24 cellular contexts compared by ENCODE assay signal in genomic region chr5:34459908-34460307, GRCh38.
A peak's percentile ranks its signal among the peaks of the same experiment; 100 is the strongest.
DNase-seq lines count a peak whose midpoint lies in the region; ATAC-seq, FAIRE-seq and TF ChIP-seq lines count a peak whose summit lies in the region.
"Had no signal": no experiment of that assay in that cellular context is flagged by ENCODE, and none has a peak within 500 bp of the region (broad histone marks: within the 10 kb centered on the region; RNA-seq: fewer than 3 reads in every experiment).

No MANE protein-coding gene starts in this region.

- DNase-seq in DMS 273 (lab: John Stamatoyannopoulos, UW; ENCODE audit: unreplicated experiment) (peak; percentile 50), DMS 273 treated with DMSO at 0.1 percent for 48 hours (lab: John Stamatoyannopoulos, UW) (no peak), ELR (ENCODE audit: low read depth) (peak; percentile 29), NAMALWA (ENCODE audit: low spot score) (peak; percentile 22), K562 (ENCODE audit: extremely low read depth in 1 of 4, low spot score in 3 of 4) (no peak), WTC11 (ENCODE audit: low spot score) (no peak)
- no peak for DNase-seq in activated naive CD4-positive, alpha-beta T cell treated with anti-CD3 and anti-CD28 coated beads, Interleukin-2, amount 50 U/mL, for 16 hours
- DNase-seq in activated CD4-positive, alpha-beta T cell treated with anti-CD3 and anti-CD28 coated beads for 48 hours, result no peak
- DNase-seq: CD4-positive, alpha-beta T cell; MV-4-11; NCI-H1105 treated with DMSO at 0.1 percent for 48 hours; NCI-H146; NCI-H2029; NCI-H748 treated with DMSO at 0.1 percent for 48 hours; PC-3; Right ventricle myocardium superior; RPMI8226; T-helper 2 cell had no signal

- CTCF ChIA-PET in K562 (lab: Yijun Ruan, JAX; ENCODE audit: low intra/inter-chr PET ratio), result no interaction called here
- CTCF ChIA-PET in WTC11 (lab: Charles Lee), result no interaction called here

- no peak overlapping the region for H3K4me3 Mint-ChIP-seq in WTC11
- H3K4me3 Mint-ChIP-seq: CD4-positive, alpha-beta T cell had no signal

- no peak for TF ChIP-seq POLR2A in K562 (conservative IDR thresholded peaks at IDR 0.05)

- POLR2A ChIA-PET in K562 (lab: Yijun Ruan, JAX), result no interaction called here
- POLR2A ChIA-PET in WTC11 (lab: Charles Lee), result no interaction called here

- no peaks in the 10 kb centered on the region for H3K27me3 ChIP-seq in K562 (ENCODE audit: control insufficient read depth in 2 of 2, insufficient read depth in 2 of 2, low read length in 2 of 2)
- H3K27me3 ChIP-seq: BLaER1, SJSA1 had no signal

- no peak overlapping the region for H3K27ac Mint-ChIP-seq in WTC11
- H3K27ac Mint-ChIP-seq: CD4-positive, alpha-beta T cell had no signal

- H3K27ac ChIP-seq in K562 (ENCODE audit: extremely low read depth, low read depth, low read length), result no peak overlapping the region
- H3K27ac ChIP-seq: 22Rv1, BLaER1, KMS-11, SJSA1 had no signal

- in situ Hi-C loops in K562 (cut with MboI), result loop anchor here (10.0 to 25.0 kb wide), 2 partner anchors 275 to 1023 kb away; partner anchors contain the start of gene TARS1

- intact Hi-C loops in K562 (cut with micrococcal nuclease), result loop anchor here (10.0 kb wide), 1 partner anchor 1025 kb away; no protein-coding TSS in a partner anchor

- TF ChIP-seq CTCF in K562 (IDR thresholded peaks at IDR 0.05 in 2 of 3, conservative IDR thresholded peaks at IDR 0.05 in 1 of 3; ENCODE audit: insufficient read depth in 2 of 3, low read depth in 1 of 3, low read length in 3 of 3) (no peak), WTC11 (IDR thresholded peaks at IDR 0.05) (no peak)

- H3K27me3 Mint-ChIP-seq in WTC11 (ENCODE audit: low read depth), result peaks cover 3% of the 10 kb centered on the region; the same call in 1 of the 2 replicates
- H3K27me3 Mint-ChIP-seq: CD4-positive, alpha-beta T cell had no signal

- H3K9me3 Mint-ChIP-seq in WTC11, result peaks cover 81% of the 10 kb centered on the region
- H3K9me3 Mint-ChIP-seq: CD4-positive, alpha-beta T cell had no signal

- H2AFZ ChIP-seq in K562 (ENCODE audit: low read depth, low read length), result no peak overlapping the region

- no peaks in the 10 kb centered on the region for H3K9me1 ChIP-seq in K562 (ENCODE audit: control insufficient read depth, insufficient read depth, low read length)

- peaks cover 64% of the 10 kb centered on the region for H3K36me3 Mint-ChIP-seq in WTC11

- no peak overlapping the region for H3K4me2 ChIP-seq in K562 (ENCODE audit: insufficient read depth, low read length)
- H3K4me2 ChIP-seq: BLaER1, KMS-11 had no signal

- no peak overlapping the region for H3K4me3 ChIP-seq in K562
- H3K4me3 ChIP-seq: BLaER1, SJSA1 had no signal

- 11% methylated on average over 3 of the region's 3 CpGs for WGBS in K562 (ENCODE audit: insufficient coverage, low coverage, missing lambda C conversion rate)

- no peaks in the 10 kb centered on the region for H3K4me1 ChIP-seq in K562 (replicated peaks in 1 of 2; ENCODE audit: control insufficient read depth in 2 of 2, insufficient read depth in 2 of 2, low read length in 2 of 2)
- H3K4me1 ChIP-seq: BLaER1, SJSA1 had no signal

- FAIRE-seq in K562 (lab: Jason Lieb, UNC), result no peak
- FAIRE-seq: H54, HTR-8/SVneo had no signal

- ATAC-seq in K562 (no peak), WTC11 (no peak)
- ATAC-seq: PC-3 had no signal

- no peaks in the 10 kb centered on the region for H3K36me3 ChIP-seq in K562 (ENCODE audit: control insufficient read depth, insufficient read depth, low read length)
- H3K36me3 ChIP-seq: BLaER1, SJSA1 had no signal

- no peaks in the 10 kb centered on the region for H3K4me1 Mint-ChIP-seq in WTC11

- TF ChIP-seq RAD21 in K562 (CRISPR knock-in tag; conservative IDR thresholded peaks at IDR 0.05 in 1 of 2, IDR thresholded peaks at IDR 0.05 in 1 of 2), result no peak

- BruUV-seq in K562 (replicated peaks; lab: Mats Ljungman, UMichigan), result no TSS peak

- H3K9me3 ChIP-seq in K562 (replicated peaks; ENCODE audit: control insufficient read depth, insufficient read depth, low read depth, low read length), result no peaks in the 10 kb centered on the region; the same call in 1 of the 2 replicates
- H3K9me3 ChIP-seq: SJSA1 had no signal

- no peaks in the 10 kb centered on the region for H3K79me2 ChIP-seq in K562 (ENCODE audit: control insufficient read depth, insufficient read depth, low read length)

- TF ChIP-seq EP300 in K562 (IDR thresholded peaks at IDR 0.05; ENCODE audit: low read length), result no peak

- H3K9ac ChIP-seq in K562 (ENCODE audit: insufficient read depth in 1 of 2, low read depth in 2 of 2, low read length in 2 of 2), result no peak overlapping the region
- H3K9ac ChIP-seq: BLaER1, KMS-11 had no signal

- no peaks in the 10 kb centered on the region for H4K20me1 ChIP-seq in K562 (replicated peaks; ENCODE audit: control insufficient read depth, insufficient read depth, low read length)
- H4K20me1 ChIP-seq: BLaER1 had no signal

TF ChIP-seq in K562, 482 proteins besides CTCF, POLR2A, EP300 and RAD21:
- TF ChIP-seq ZFP36 (IDR thresholded peaks at IDR 0.05; ENCODE audit: low read depth, low read length, partially characterized antibody) (peak; percentile 59), IFI16 (CRISPR knock-in tag; IDR thresholded peaks at IDR 0.05) (no peak), RCOR1 (IDR thresholded peaks at IDR 0.05; ENCODE audit: borderline replicate concordance in 1 of 2, low read depth in 2 of 2, low read length in 2 of 2) (no peak)

TF ChIP-seq in WTC11, 78 proteins besides CTCF, POLR2A, EP300 and RAD21 (continues in another document):
- no peak for TF ChIP-seq ZSCAN18 (CRISPR knock-in tag; IDR thresholded peaks at IDR 0.05)
- TF ChIP-seq NFE2L1 (CRISPR knock-in tag; IDR thresholded peaks at IDR 0.05), result no peak
- no peak for TF ChIP-seq ZNF281 (CRISPR knock-in tag; IDR thresholded peaks at IDR 0.05)
- TF ChIP-seq SP1 (CRISPR knock-in tag; conservative IDR thresholded peaks at IDR 0.05), result no peak
- TF ChIP-seq ERG (CRISPR knock-in tag; IDR thresholded peaks at IDR 0.05), result no peak
- no peak for TF ChIP-seq JUN (CRISPR knock-in tag; IDR thresholded peaks at IDR 0.05)
- TF ChIP-seq ZNF425 (CRISPR knock-in tag; conservative IDR thresholded peaks at IDR 0.05), result no peak
- no peak for TF ChIP-seq ATF3 (CRISPR knock-in tag; conservative IDR thresholded peaks at IDR 0.05)

Comparison
In these comparisons a context has a peak if more than half of its experiments do, and no peak if none do; other contexts are left out.
1. DNase-seq: peak in DMS 273 (single experiment), ELR (single experiment) and NAMALWA (single experiment); none in DMS 273 treated with DMSO at 0.1 percent for 48 hours (single experiment), K562 (0 of 4), activated naive CD4-positive, alpha-beta T cell treated with anti-CD3 and anti-CD28 coated beads, Interleukin-2, amount 50 U/mL, for 16 hours (single experiment), WTC11 (single experiment) and activated CD4-positive, alpha-beta T cell treated with anti-CD3 and anti-CD28 coated beads for 48 hours (single experiment).